In the genomic region with DNA sequence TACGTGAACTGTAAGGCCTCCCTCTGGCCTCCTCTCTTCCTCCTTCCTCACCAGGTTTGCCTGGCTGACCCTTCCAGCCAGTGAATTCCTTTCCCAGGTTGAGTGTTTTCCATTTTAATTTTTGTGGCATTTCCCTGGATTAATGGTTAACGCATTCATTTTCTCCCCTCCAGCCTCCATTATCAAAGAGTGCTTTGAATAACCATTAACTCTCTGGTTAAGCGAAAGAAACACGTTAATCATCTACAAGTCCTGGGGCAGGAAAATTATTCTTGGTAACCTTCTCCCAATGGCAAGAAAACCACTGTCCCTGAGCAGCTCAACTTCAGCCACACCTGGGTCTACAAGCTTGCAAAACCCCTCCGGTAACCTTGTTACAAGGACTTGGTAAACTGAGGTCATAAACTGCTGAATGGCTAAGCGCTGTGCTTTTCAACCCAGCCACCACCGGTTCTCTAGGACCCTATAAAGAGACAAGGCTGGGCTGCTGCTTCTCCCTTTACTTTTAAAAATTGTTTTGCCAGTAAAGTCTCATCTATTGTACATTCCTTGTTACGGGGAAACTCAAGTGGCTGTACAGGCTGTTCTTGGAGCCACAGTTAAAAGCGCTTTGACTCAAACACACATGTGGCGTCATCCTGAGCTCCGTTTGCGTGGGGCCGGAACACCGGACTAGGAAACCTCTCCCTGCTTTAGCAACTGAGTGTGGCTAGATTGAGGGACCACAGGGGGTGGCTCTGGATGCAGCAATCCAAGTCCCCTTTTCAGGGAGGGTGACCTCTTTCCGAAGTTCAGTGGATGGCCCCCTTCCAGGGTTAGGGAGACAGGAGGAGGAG, we compare ENCODE assay signal across 1 cellular context.
TF ChIP-seq lines count a peak whose summit lies in the region.

No MANE protein-coding gene starts in this region.

TF ChIP-seq in liver, 16 proteins besides CTCF, POLR2A, EP300 and RAD21 (continued from another document):
- TF ChIP-seq FOXA1 (IDR thresholded peaks at IDR 0.05) (peak; percentile 16), TAF1 (conservative IDR thresholded peaks at IDR 0.05) (peak; percentile 88), YY1 (IDR thresholded peaks at IDR 0.05) (peak; percentile 97), HNF4A (conservative IDR thresholded peaks at IDR 0.05) (peak; percentile 26 to 41), SP1 (IDR thresholded peaks at IDR 0.05) (peak; percentile 83), EGR1 (IDR thresholded peaks at IDR 0.05; ENCODE audit: low read depth in 2 of 2) (peak in 1 of 2 donors; percentile 41)
- TF ChIP-seq, protein P1, sequence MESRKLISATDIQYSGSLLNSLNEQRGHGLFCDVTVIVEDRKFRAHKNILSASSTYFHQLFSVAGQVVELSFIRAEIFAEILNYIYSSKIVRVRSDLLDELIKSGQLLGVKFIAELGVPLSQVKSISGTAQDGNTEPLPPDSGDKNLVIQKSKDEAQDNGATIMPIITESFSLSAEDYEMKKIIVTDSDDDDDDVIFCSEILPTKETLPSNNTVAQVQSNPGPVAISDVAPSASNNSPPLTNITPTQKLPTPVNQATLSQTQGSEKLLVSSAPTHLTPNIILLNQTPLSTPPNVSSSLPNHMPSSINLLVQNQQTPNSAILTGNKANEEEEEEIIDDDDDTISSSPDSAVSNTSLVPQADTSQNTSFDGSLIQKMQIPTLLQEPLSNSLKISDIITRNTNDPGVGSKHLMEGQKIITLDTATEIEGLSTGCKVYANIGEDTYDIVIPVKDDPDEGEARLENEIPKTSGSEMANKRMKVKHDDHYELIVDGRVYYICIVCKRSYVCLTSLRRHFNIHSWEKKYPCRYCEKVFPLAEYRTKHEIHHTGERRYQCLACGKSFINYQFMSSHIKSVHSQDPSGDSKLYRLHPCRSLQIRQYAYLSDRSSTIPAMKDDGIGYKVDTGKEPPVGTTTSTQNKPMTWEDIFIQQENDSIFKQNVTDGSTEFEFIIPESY (IDR thresholded peaks at IDR 0.05), result peak; percentile 37
